Comparison of ENCODE assay signal across 28 cellular contexts in the genomic region with DNA sequence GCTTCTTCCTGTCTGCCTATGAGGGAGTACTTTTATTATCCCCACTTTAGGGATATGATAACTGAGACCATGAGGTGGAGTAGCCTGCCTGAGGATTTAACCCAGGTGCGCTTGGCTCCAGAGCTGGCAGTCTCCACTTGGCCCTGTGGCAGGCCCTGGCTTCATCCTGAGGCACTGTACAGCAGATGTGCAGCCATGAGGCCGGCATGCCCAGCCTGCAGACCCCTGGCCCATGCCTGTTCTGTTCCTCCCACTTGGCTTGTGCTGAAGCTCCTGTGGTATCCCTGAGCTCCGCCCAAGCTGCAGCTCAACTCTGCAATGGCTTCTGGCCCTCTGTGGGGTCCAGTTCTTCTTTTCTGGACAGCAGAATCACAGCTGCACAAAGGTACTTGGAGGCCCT. TPM values are rescaled to one million over a fixed set of nuclear protein-coding genes. Genes with fewer than 3 reads are reported as not detected.
A peak's percentile ranks its signal among the peaks of the same experiment; 100 is the strongest.
DNase-seq lines count a peak whose midpoint lies in the region; ATAC-seq, FAIRE-seq and TF ChIP-seq lines count a peak whose summit lies in the region.
"Had no signal": no experiment of that assay in that cellular context is flagged by ENCODE, and none has a peak within 500 bp of the region (broad histone marks: within the 10 kb centered on the region; RNA-seq: fewer than 3 reads in every experiment).

No MANE protein-coding gene starts in this region.

- WGBS in heart left ventricle, 4 donors = 72 to 84% (median 75%) methylated on average over 2 to 3 of the region's 3 CpGs

- no peaks in the 10 kb centered on the region for H3K36me3 ChIP-seq in heart left ventricle
- no peaks in the 10 kb centered on the region for H3K36me3 ChIP-seq in kidney (ENCODE audit: control insufficient read depth in 1 of 2, insufficient read depth in 2 of 2, low read length in 2 of 2)
- H3K36me3 ChIP-seq: BE2C, BLaER1 had no signal

- peaks cover 0 to 27% (median 0%) of the 10 kb centered on the region in 9 donors for H3K27me3 ChIP-seq in heart left ventricle
- H3K27me3 ChIP-seq: BE2C, BLaER1 had no signal

- FAIRE-seq in kidney (lab: Jason Lieb, UNC) = no peak
- FAIRE-seq: A204.1, GM12878, GM12892, GM19239 had no signal

- TF ChIP-seq CTCF in heart left ventricle (IDR thresholded peaks at IDR 0.05) = no peak
- TF ChIP-seq CTCF in kidney (IDR thresholded peaks at IDR 0.05; ENCODE audit: borderline replicate concordance, extremely low read depth, insufficient read depth) = no peak
- TF ChIP-seq CTCF in GM13976 (IDR thresholded peaks at IDR 0.05; ENCODE audit: borderline replicate concordance, control extremely low read depth, extremely low read depth, insufficient read depth, missing control alignments) = no peak

- peak; percentile 11 for ATAC-seq in activated naive CD8-positive, alpha-beta T cell treated with anti-CD3 and anti-CD28 coated beads, Interleukin-2, amount 50 U/mL, for 24 hours
- no peak for ATAC-seq in heart left ventricle
- ATAC-seq: GM12878 had no signal

- H3K27ac ChIP-seq in heart left ventricle (no peak overlapping the region), kidney (ENCODE audit: low read depth in 2 of 2, low read length in 2 of 2) (no peak overlapping the region)
- H3K27ac ChIP-seq: BLaER1 had no signal

- no peaks in the 10 kb centered on the region for H3K36me3 Mint-ChIP-seq in activated naive CD8-positive, alpha-beta T cell treated with anti-CD3 and anti-CD28 coated beads, Interleukin-2, amount 50 U/mL, for 24 hours (ENCODE audit: low read depth)
- H3K36me3 Mint-ChIP-seq in activated naive CD8-positive, alpha-beta T cell treated with anti-CD3 and anti-CD28 coated beads for 36 hours = no peaks in the 10 kb centered on the region
- H3K36me3 Mint-ChIP-seq: CD14-positive monocyte; CD4-positive, alpha-beta memory T cell; CD4-positive, CD25-positive, alpha-beta regulatory T cell; CD8-positive, alpha-beta memory T cell had no signal

- H3K4me1 Mint-ChIP-seq in activated naive CD8-positive, alpha-beta T cell treated with anti-CD3 and anti-CD28 coated beads, Interleukin-2, amount 50 U/mL, for 24 hours = no peaks in the 10 kb centered on the region
- no peaks in the 10 kb centered on the region for H3K4me1 Mint-ChIP-seq in activated naive CD8-positive, alpha-beta T cell treated with anti-CD3 and anti-CD28 coated beads for 36 hours
- H3K4me1 Mint-ChIP-seq: CD14-positive monocyte; CD4-positive, alpha-beta memory T cell; CD8-positive, alpha-beta memory T cell had no signal

- H3K9me3 ChIP-seq in heart left ventricle = no peaks in the 10 kb centered on the region
- H3K9me3 ChIP-seq in kidney (ENCODE audit: control insufficient read depth in 1 of 2, low read length in 2 of 2) = no peaks in the 10 kb centered on the region
- H3K9me3 ChIP-seq: BE2C, BLaER1 had no signal

- H3K4me3 ChIP-seq in heart left ventricle = no peak overlapping the region
- no peak overlapping the region for H3K4me3 ChIP-seq in kidney (ENCODE audit: low read length in 2 of 2)
- H3K4me3 ChIP-seq: BLaER1, GM12878 had no signal

- DNase-seq in activated naive CD8-positive, alpha-beta T cell treated with anti-CD3 and anti-CD28 coated beads, Interleukin-2, amount 50 U/mL, for 24 hours = no peak
- DNase-seq in activated naive CD8-positive, alpha-beta T cell treated with anti-CD3 and anti-CD28 coated beads for 36 hours = no peak
- peak; percentile 27 for DNase-seq in cardiac septum (ENCODE audit: low spot score)
- no peak for DNase-seq in heart left ventricle
- peak; percentile 47 for DNase-seq in kidney
- no peak for DNase-seq in foreskin melanocyte
- no peak for DNase-seq in GM13976 (ENCODE audit: low spot score)
- DNase-seq: 8988T; ACHN; BE2C; C1 segment of cervical spinal cord; CD4-positive, alpha-beta memory T cell; CD4-positive, CD25-positive, alpha-beta regulatory T cell; CD8-positive, alpha-beta memory T cell; COR-L47; DMS 273 treated with DMSO at 0.1 percent for 48 hours; DMS153; DMS53; DMS79; DND-41; EL; GDM1 had no signal

- intact Hi-C loops in cardiac septum (cut with DNase I) = loop anchor here (10.0 kb wide), 1 partner anchor 343 kb away; no protein-coding TSS in a partner anchor
- intact Hi-C loops in heart left ventricle (cut with DNase I) = no loop called here
- intact Hi-C loops in kidney (cut with DNase I) = no loop called here

- H3K27me3 Mint-ChIP-seq in activated naive CD8-positive, alpha-beta T cell treated with anti-CD3 and anti-CD28 coated beads, Interleukin-2, amount 50 U/mL, for 24 hours = peaks cover 24% of the 10 kb centered on the region
- peaks cover 23% of the 10 kb centered on the region for H3K27me3 Mint-ChIP-seq in activated naive CD8-positive, alpha-beta T cell treated with anti-CD3 and anti-CD28 coated beads for 36 hours

- no peak for TF ChIP-seq POLR2A in heart left ventricle (IDR thresholded peaks at IDR 0.05)

- in situ Hi-C loops in GM13976 (cut with MboI; ENCODE audit: low sequenced_read_pairs, unreplicated experiment) = no loop called here

- H3K4me3 Mint-ChIP-seq in activated naive CD8-positive, alpha-beta T cell treated with anti-CD3 and anti-CD28 coated beads, Interleukin-2, amount 50 U/mL, for 24 hours = no peak overlapping the region
- H3K4me3 Mint-ChIP-seq in activated naive CD8-positive, alpha-beta T cell treated with anti-CD3 and anti-CD28 coated beads for 36 hours = no peak overlapping the region
- H3K4me3 Mint-ChIP-seq: CD14-positive monocyte; CD4-positive, alpha-beta memory T cell; CD4-positive, CD25-positive, alpha-beta regulatory T cell; CD8-positive, alpha-beta memory T cell had no signal

- H3K4me1 ChIP-seq in heart left ventricle (no peaks in the 10 kb centered on the region), kidney (ENCODE audit: control insufficient read depth in 1 of 2, insufficient read depth in 1 of 2, low read depth in 1 of 2, low read length in 2 of 2) (no peaks in the 10 kb centered on the region)
- H3K4me1 ChIP-seq: BE2C had no signal

- H3K9me3 Mint-ChIP-seq in activated naive CD8-positive, alpha-beta T cell treated with anti-CD3 and anti-CD28 coated beads, Interleukin-2, amount 50 U/mL, for 24 hours = no peaks in the 10 kb centered on the region
- no peaks in the 10 kb centered on the region for H3K9me3 Mint-ChIP-seq in activated naive CD8-positive, alpha-beta T cell treated with anti-CD3 and anti-CD28 coated beads for 36 hours
- H3K9me3 Mint-ChIP-seq: CD14-positive monocyte; CD4-positive, alpha-beta memory T cell; CD8-positive, alpha-beta memory T cell had no signal

- H3K27ac Mint-ChIP-seq in activated naive CD8-positive, alpha-beta T cell treated with anti-CD3 and anti-CD28 coated beads, Interleukin-2, amount 50 U/mL, for 24 hours = no peak overlapping the region
- H3K27ac Mint-ChIP-seq in activated naive CD8-positive, alpha-beta T cell treated with anti-CD3 and anti-CD28 coated beads for 36 hours = no peak overlapping the region
- H3K27ac Mint-ChIP-seq: CD14-positive monocyte; CD4-positive, alpha-beta memory T cell; CD4-positive, CD25-positive, alpha-beta regulatory T cell; CD8-positive, alpha-beta memory T cell had no signal

- H3K9ac ChIP-seq in kidney (ENCODE audit: low read length in 2 of 2) = no peak overlapping the region
- H3K9ac ChIP-seq: BLaER1 had no signal

RNA-seq across cellular contexts. Expression of gene RAPGEF1, which starts 31.8 kb away (rescaled TPM):
- 10 to 100 TPM; 82.3 to 89.0 TPM for total RNA-seq in activated naive CD8-positive, alpha-beta T cell treated with anti-CD3 and anti-CD28 coated beads for 36 hours
- total RNA-seq in cardiac septum = 115 TPM
- 100 to 1,000 TPM in 7 of 9 donors, 10 to 100 TPM in 2; 81.9 to 161 (median 116) TPM for total RNA-seq in heart left ventricle
- 100 to 1,000 TPM in 1 of 2 donors, 10 to 100 TPM in 1; 50.6 to 114 TPM for polyA plus RNA-seq in heart left ventricle
- 79.7 TPM for total RNA-seq in kidney
- 15.5 TPM for polyA plus RNA-seq in kidney (ENCODE audit: insufficient read depth, low read depth, low replicate concordance)

Comparison
In these comparisons a context has a peak if more than half of its experiments do, and no peak if none do; other contexts are left out.
1. DNase-seq: peak in cardiac septum (single experiment) and kidney (single experiment); none in activated naive CD8-positive, alpha-beta T cell treated with anti-CD3 and anti-CD28 coated beads, Interleukin-2, amount 50 U/mL, for 24 hours (single experiment), activated naive CD8-positive, alpha-beta T cell treated with anti-CD3 and anti-CD28 coated beads for 36 hours (single experiment), heart left ventricle (0 of 5), foreskin melanocyte (single experiment) and GM13976 (single experiment).